In the genomic region with DNA sequence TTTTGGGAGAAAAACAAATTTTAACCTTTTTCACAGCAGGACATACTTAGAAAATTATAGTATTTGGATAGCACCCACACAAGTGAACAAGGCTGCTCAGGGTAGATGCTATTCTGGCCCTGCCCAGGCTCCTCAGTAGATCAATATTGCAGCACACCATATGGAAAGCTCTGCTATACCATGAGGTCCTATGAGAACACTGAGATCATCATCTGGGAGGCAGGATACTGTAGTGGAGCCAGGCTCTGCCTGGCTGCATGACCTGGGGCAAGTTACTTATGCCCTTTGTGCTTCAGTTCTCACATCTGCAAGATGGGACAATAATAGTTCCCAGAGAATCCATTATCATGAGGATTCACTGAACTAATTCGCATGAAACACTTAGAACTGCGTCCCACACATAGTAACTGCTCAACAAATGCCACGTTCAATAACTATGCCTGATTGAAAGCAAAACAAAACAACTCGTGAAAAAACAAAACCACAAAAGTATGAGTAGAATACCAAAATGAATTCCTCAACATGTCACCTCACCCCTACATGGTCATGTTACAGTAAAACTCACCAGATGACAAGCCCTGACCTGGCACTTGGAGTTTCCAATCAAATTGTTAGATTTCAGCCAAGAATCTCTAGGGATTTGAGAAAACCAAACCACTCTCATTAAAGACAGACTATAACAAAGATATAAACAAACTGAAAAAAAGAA, we compare ENCODE assay signal across 12 cellular contexts. TPM values are rescaled to one million over a fixed set of nuclear protein-coding genes. Genes with fewer than 3 reads are reported as not detected.
A peak's percentile ranks its signal among the peaks of the same experiment; 100 is the strongest.
DNase-seq lines count a peak whose midpoint lies in the region; ATAC-seq, FAIRE-seq and TF ChIP-seq lines count a peak whose summit lies in the region.
"Had no signal": no experiment of that assay in that cellular context is flagged by ENCODE, and none has a peak within 500 bp of the region (broad histone marks: within the 10 kb centered on the region; RNA-seq: fewer than 3 reads in every experiment).

No MANE protein-coding gene starts in this region.

- no peaks in the 10 kb centered on the region for H3K27me3 ChIP-seq in keratinocyte (ENCODE audit: control insufficient read depth, extremely low read depth, insufficient read depth, low read length)
- no peaks in the 10 kb centered on the region for H3K27me3 ChIP-seq in upper lobe of left lung

- no peak overlapping the region for H3K27ac ChIP-seq in keratinocyte (ENCODE audit: control insufficient read depth, insufficient read depth, low read length)
- H3K27ac ChIP-seq in upper lobe of left lung, result no peak overlapping the region
- H3K27ac ChIP-seq: epithelial cell of prostate had no signal

- peaks cover 11% of the 10 kb centered on the region for H3K36me3 Mint-ChIP-seq in activated CD4-positive, alpha-beta T cell treated with anti-CD3 and anti-CD28 coated beads for 36 hours (ENCODE audit: low read depth)

- H2AFZ ChIP-seq in keratinocyte (ENCODE audit: control insufficient read depth, low read length), result no peak overlapping the region

- H3K27me3 Mint-ChIP-seq in activated CD4-positive, alpha-beta T cell treated with anti-CD3 and anti-CD28 coated beads for 36 hours, result no peaks in the 10 kb centered on the region

- no peaks in the 10 kb centered on the region for H3K36me3 ChIP-seq in keratinocyte (ENCODE audit: control insufficient read depth in 2 of 2, extremely low read depth in 1 of 2, insufficient read depth in 2 of 2, low read length in 2 of 2)
- no peaks in the 10 kb centered on the region for H3K36me3 ChIP-seq in upper lobe of left lung

- no peak overlapping the region for H3K27ac Mint-ChIP-seq in activated CD4-positive, alpha-beta T cell treated with anti-CD3 and anti-CD28 coated beads for 36 hours

- no peaks in the 10 kb centered on the region for H3K9me1 ChIP-seq in keratinocyte (ENCODE audit: control insufficient read depth, extremely low read depth, insufficient read depth, low read length)

- FAIRE-seq in keratinocyte (lab: Jason Lieb, UNC), result peak; percentile 68

- peaks cover 11% of the 10 kb centered on the region for H3K4me1 Mint-ChIP-seq in activated CD4-positive, alpha-beta T cell treated with anti-CD3 and anti-CD28 coated beads for 36 hours

- dilution Hi-C loops in keratinocyte (cut with MboI; ENCODE audit: extremely low pct_ligation_motif_present, low sequenced_read_pairs), result no loop called here

- H4K20me1 ChIP-seq in keratinocyte (ENCODE audit: control insufficient read depth, extremely low read depth, insufficient read depth, low read length), result no peaks in the 10 kb centered on the region

- H3K4me1 ChIP-seq in keratinocyte (ENCODE audit: control insufficient read depth, extremely low read depth, insufficient read depth, low read length) (peaks cover 9% of the 10 kb centered on the region), upper lobe of left lung (no peaks in the 10 kb centered on the region)

- DNase-seq in activated CD4-positive, alpha-beta T cell treated with anti-CD3 and anti-CD28 coated beads for 36 hours, result peak; percentile 6
- no peak for DNase-seq in activated CD4-positive, alpha-beta T cell treated with anti-CD3 and anti-CD28 coated beads, Interleukin-2, amount 50 U/mL, for 1 hour
- DNase-seq in RPMI7951 (ENCODE audit: low read depth) (peak; percentile 51), keratinocyte (ENCODE audit: low read depth, low spot score) (peak; percentile 17), GM19240 (ENCODE audit: insufficient read length, low spot score) (no peak), upper lobe of left lung (no peak)
- DNase-seq: DMS153, NCI-H187 treated with DMSO at 0.1 percent for 48 hours, nephron progenitor cell had no signal

- H3K4me3 Mint-ChIP-seq in activated CD4-positive, alpha-beta T cell treated with anti-CD3 and anti-CD28 coated beads for 36 hours, result no peak overlapping the region
- H3K4me3 Mint-ChIP-seq: nephron progenitor cell had no signal

- no peak overlapping the region for H3K9ac ChIP-seq in keratinocyte (ENCODE audit: control insufficient read depth, extremely low read depth, insufficient read depth, low read length)

- H3K4me2 ChIP-seq in keratinocyte (ENCODE audit: control insufficient read depth, extremely low read depth, insufficient read depth, low read depth, low read length), result peak overlapping the region; percentile 41

- H3K9me3 ChIP-seq in keratinocyte (ENCODE audit: control insufficient read depth, low read depth, low read length) (no peaks in the 10 kb centered on the region), upper lobe of left lung (no peaks in the 10 kb centered on the region)

- no peak for TF ChIP-seq EP300 in upper lobe of left lung (IDR thresholded peaks at IDR 0.05)

- 71 to 90% methylated on average over 4 of the region's 4 CpGs for WGBS in upper lobe of left lung, 2 donors

- CTCF ChIA-PET in activated CD4-positive, alpha-beta T cell treated with anti-CD3 and anti-CD28 coated beads for 36 hours (lab: Charles Lee), result interaction anchor here (0.7 kb wide), 1 partner anchor 73 kb away, joined by 3 read pairs; no protein-coding TSS in a partner anchor

- H3K4me3 ChIP-seq in keratinocyte (ENCODE audit: control insufficient read depth in 2 of 3, extremely low read depth in 1 of 3, insufficient read depth in 2 of 3, low read depth in 1 of 3, low read length in 3 of 3) (no peak overlapping the region), upper lobe of left lung (no peak overlapping the region)

- peak; percentile 87 for ATAC-seq in activated CD4-positive, alpha-beta T cell treated with anti-CD3 and anti-CD28 coated beads for 36 hours
- peak; percentile 85 for ATAC-seq in GM21390 (IDR thresholded peaks at IDR 0.05; ENCODE audit: unreplicated experiment)
- no peak for ATAC-seq in GM21619 (IDR thresholded peaks at IDR 0.05; ENCODE audit: unreplicated experiment)
- ATAC-seq in upper lobe of left lung (ENCODE audit: low FRiP score in 2 of 2), result no peak

- no peak for TF ChIP-seq POLR2A in upper lobe of left lung (IDR thresholded peaks at IDR 0.05)

- H3K79me2 ChIP-seq in keratinocyte (ENCODE audit: control insufficient read depth, insufficient read depth, low read length), result no peaks in the 10 kb centered on the region

- POLR2A ChIA-PET in activated CD4-positive, alpha-beta T cell treated with anti-CD3 and anti-CD28 coated beads for 36 hours (lab: Charles Lee), result no interaction called here

- intact Hi-C loops in activated CD4-positive, alpha-beta T cell treated with anti-CD3 and anti-CD28 coated beads for 36 hours (cut with DNase I, micrococcal nuclease), result no loop called here

- no peak for TF ChIP-seq CTCF in keratinocyte (optimal IDR thresholded peaks at IDR 0.05 in 1 of 3, IDR thresholded peaks at IDR 0.05 in 1 of 3, conservative IDR thresholded peaks at IDR 0.05 in 1 of 3; ENCODE audit: extremely low read depth in 1 of 3, insufficient read depth in 2 of 3, low read length in 3 of 3)
- no peak for TF ChIP-seq CTCF in upper lobe of left lung (IDR thresholded peaks at IDR 0.05)

- H3K9me3 Mint-ChIP-seq in activated CD4-positive, alpha-beta T cell treated with anti-CD3 and anti-CD28 coated beads for 36 hours (ENCODE audit: low read depth), result no peaks in the 10 kb centered on the region
- H3K9me3 Mint-ChIP-seq: nephron progenitor cell had no signal

RNA-seq across cellular contexts. Expression of a gene that starts 31.9 kb away (rescaled TPM):
- total RNA-seq in activated CD4-positive, alpha-beta T cell treated with anti-CD3 and anti-CD28 coated beads for 36 hours, result 1 to 10 TPM; 7.6 to 8.0 TPM
- 18.5 and 19.3 TPM in 2 replicates for total RNA-seq in RPMI7951 (2014; rRNA removed; shearing (Covaris generic))
- 4.5 to 6.8 TPM (median 4.5 TPM) in 3 replicates for polyA plus RNA-seq in keratinocyte
- polyA plus RNA-seq in keratinocyte (2011; ENCODE audit: low read depth), result 0.40 TPM
- 3.3 and 5.3 TPM in 2 replicates for polyA plus RNA-seq in keratinocyte (2011; cell fraction: cytosol; rRNA removed)
- 5.5 and 5.6 TPM in 2 replicates for polyA plus RNA-seq in keratinocyte (2011; cell fraction: nucleus; rRNA removed)
- polyA plus RNA-seq in keratinocyte (2012; ENCODE audit: low replicate concordance), result 0.38 and 3.9 TPM in 2 replicates
- polyA minus RNA-seq in keratinocyte, result 6.0 to 7.2 TPM (median 6.5 TPM) in 3 replicates
- polyA minus RNA-seq in keratinocyte (2011; cell fraction: cytosol; rRNA and poly(A)+ RNA removed), result 5.2 TPM
- polyA minus RNA-seq in keratinocyte (2011; cell fraction: nucleus; rRNA and poly(A)+ RNA removed), result 6.9 and 9.0 TPM in 2 replicates
- 10 to 100 TPM in 5 of 6 donors, 1 to 10 TPM in 1; 9.8 to 24.1 (median 18.7) TPM for total RNA-seq in upper lobe of left lung

Comparison
In these comparisons a context has a peak if more than half of its experiments do, and no peak if none do; other contexts are left out.
1. DNase-seq: peak in activated CD4-positive, alpha-beta T cell treated with anti-CD3 and anti-CD28 coated beads for 36 hours (single experiment), RPMI7951 (single experiment) and keratinocyte (single experiment); none in activated CD4-positive, alpha-beta T cell treated with anti-CD3 and anti-CD28 coated beads, Interleukin-2, amount 50 U/mL, for 1 hour (single experiment), GM19240 (single experiment) and upper lobe of left lung (0 of 2).
2. ATAC-seq: peak in activated CD4-positive, alpha-beta T cell treated with anti-CD3 and anti-CD28 coated beads for 36 hours (single experiment) and GM21390 (single experiment); none in GM21619 (single experiment) and upper lobe of left lung (0 of 2).